In genomic region chr3:23917904-23918303, GRCh38 we compare ENCODE assay signal across 8 cellular contexts. TPM values are rescaled to one million over a fixed set of nuclear protein-coding genes. Genes with fewer than 3 reads are reported as not detected.
DNase-seq lines count a peak whose midpoint lies in the region; ATAC-seq, FAIRE-seq and TF ChIP-seq lines count a peak whose summit lies in the region.
"Not testable (repeated sequence)": the region's sequence is repeated elsewhere in the genome, so short reads cannot be mapped to it uniquely, and the experiment has no call there.

No MANE protein-coding gene starts in this region.

- dilution Hi-C loops in endothelial cell of umbilical vein (cut with MboI; ENCODE audit: extremely low pct_ligation_motif_present, low sequenced_read_pairs); keratinocyte (cut with MboI; ENCODE audit: extremely low pct_ligation_motif_present, low sequenced_read_pairs): not testable (repeated sequence)

- 0 to 5% (median 2%) methylated on average over 11 to 13 of the region's 13 CpGs for WGBS in adrenal gland, 4 donors

- CTCF ChIA-PET in T-cell (lab: Charles Lee) (interaction anchor here (0.6 to 1.2 kb wide), 2 partner anchors 27 to 84 kb away, joined by 3 read pairs; no protein-coding TSS in a partner anchor), endothelial cell of umbilical vein (lab: Charles Lee) (interaction anchor here (2.1 kb wide), 1 partner anchor 84 kb away, joined by 13 read pairs; no protein-coding TSS in a partner anchor)

- not testable (repeated sequence) for H3K27me3 Mint-ChIP-seq in T-cell; nephron progenitor cell (ENCODE audit: low read depth, poor library complexity); stimulated activated naive B cell treated with anti-CD40 and anti-IgM and Interleukin-4, amounts not matched to agents 10 μg/mL and 1 μg/mL and 100 μg/mL, for 72 hours

- not testable (repeated sequence) for BruUV-seq in endothelial cell of umbilical vein (replicated peaks; lab: Mats Ljungman, UMichigan)

- not testable (repeated sequence) for H4K20me1 ChIP-seq in endothelial cell of umbilical vein (replicated peaks; ENCODE audit: control insufficient read depth, extremely low read depth, insufficient read depth, low read length)
- peaks cover 17% of the 10 kb centered on the region for H4K20me1 ChIP-seq in keratinocyte (ENCODE audit: control insufficient read depth, extremely low read depth, insufficient read depth, low read length)

- H3K9me1 ChIP-seq in endothelial cell of umbilical vein (replicated peaks; ENCODE audit: control insufficient read depth, extremely low read depth, insufficient read depth, low read length); keratinocyte (ENCODE audit: control insufficient read depth, extremely low read depth, insufficient read depth, low read length): not testable (repeated sequence)

- H3K36me3 Mint-ChIP-seq in T-cell (peaks cover 28% of the 10 kb centered on the region), nephron progenitor cell (ENCODE audit: low read depth) (peaks cover 56% of the 10 kb centered on the region)
- H3K36me3 Mint-ChIP-seq in stimulated activated naive B cell treated with anti-CD40 and anti-IgM and Interleukin-4, amounts not matched to agents 10 μg/mL and 1 μg/mL and 100 μg/mL, for 72 hours, result peaks cover 42 to 45% of the 10 kb centered on the region in 2 donors

- H3K4me3 ChIP-seq in AG10803 (ENCODE audit: low read length) (peak overlapping the region; percentile 99), HL-60 (replicated peaks; ENCODE audit: insufficient read depth, low read length) (peak overlapping the region; percentile 87), adrenal gland (peak overlapping the region in 2 of 4 donors; percentile 65 to 90), endothelial cell of umbilical vein (replicated peaks in 1 of 3; ENCODE audit: insufficient read depth in 1 of 3, low read depth in 1 of 3, low read length in 3 of 3) (peak overlapping the region; percentile 93 to 100 (median 98)), keratinocyte (ENCODE audit: control insufficient read depth in 2 of 3, extremely low read depth in 1 of 3, insufficient read depth in 2 of 3, low read depth in 1 of 3, low read length in 3 of 3) (peak overlapping the region; percentile 91 to 99 (median 96))

- H3K4me1 Mint-ChIP-seq in T-cell, result peaks cover 45 to 60% (median 48%) of the 10 kb centered on the region in 3 donors
- peaks cover 64% of the 10 kb centered on the region for H3K4me1 Mint-ChIP-seq in nephron progenitor cell
- H3K4me1 Mint-ChIP-seq in stimulated activated naive B cell treated with anti-CD40 and anti-IgM and Interleukin-4, amounts not matched to agents 10 μg/mL and 1 μg/mL and 100 μg/mL, for 72 hours, result peaks cover 26 to 57% of the 10 kb centered on the region in 2 donors

- not testable (repeated sequence) for H2AFZ ChIP-seq in endothelial cell of umbilical vein (ENCODE audit: low read depth, low read length); keratinocyte (ENCODE audit: control insufficient read depth, low read length)

- H3K9me3 Mint-ChIP-seq in T-cell; nephron progenitor cell; stimulated activated naive B cell treated with anti-CD40 and anti-IgM and Interleukin-4, amounts not matched to agents 10 μg/mL and 1 μg/mL and 100 μg/mL, for 72 hours: not testable (repeated sequence)

- peaks cover 0 to 30% of the 10 kb centered on the region in 2 donors for H3K36me3 ChIP-seq in adrenal gland (replicated peaks in 1 of 2)
- H3K36me3 ChIP-seq in endothelial cell of umbilical vein (ENCODE audit: control insufficient read depth in 2 of 2, extremely low read depth in 1 of 2, insufficient read depth in 2 of 2, low read length in 2 of 2), result peaks cover 9 to 11% of the 10 kb centered on the region in 2 experiments
- peaks cover 7 to 24% of the 10 kb centered on the region in 2 experiments for H3K36me3 ChIP-seq in keratinocyte (ENCODE audit: control insufficient read depth in 2 of 2, extremely low read depth in 1 of 2, insufficient read depth in 2 of 2, low read length in 2 of 2)

- TF ChIP-seq POLR2A in adrenal gland (IDR thresholded peaks at IDR 0.05); endothelial cell of umbilical vein (IDR thresholded peaks at IDR 0.05; ENCODE audit: low read depth, low read length): not testable (repeated sequence)

- not testable (repeated sequence) for FAIRE-seq in endothelial cell of umbilical vein (lab: Jason Lieb, UNC); keratinocyte (lab: Jason Lieb, UNC)

- H3K4me3 Mint-ChIP-seq in T-cell (peak overlapping the region; percentile 98 to 100 (median 99)), nephron progenitor cell (peak overlapping the region; percentile 100)
- H3K4me3 Mint-ChIP-seq in stimulated activated naive B cell treated with anti-CD40 and anti-IgM and Interleukin-4, amounts not matched to agents 10 μg/mL and 1 μg/mL and 100 μg/mL, for 72 hours, result peak overlapping the region; percentile 96 to 99

- H3K9ac ChIP-seq in endothelial cell of umbilical vein (replicated peaks; ENCODE audit: extremely low read depth, insufficient read depth, low read length) (peak overlapping the region; percentile 95), keratinocyte (ENCODE audit: control insufficient read depth, extremely low read depth, insufficient read depth, low read length) (peak overlapping the region; percentile 97)

- POLR2A ChIA-PET in T-cell (lab: Charles Lee) (interaction anchor here in 1 of 2 donors (1.1 to 1.8 kb wide), 6 partner anchors 11 to 40 kb away, joined by 3 to 15 read pairs (median 4); no protein-coding TSS in a partner anchor), endothelial cell of umbilical vein (lab: Charles Lee) (interaction anchor here (1.3 to 2.4 kb wide), 7 partner anchors 18 to 593 kb away, joined by 3 to 21 read pairs (median 13); no protein-coding TSS in a partner anchor)

- H3K79me2 ChIP-seq in endothelial cell of umbilical vein (ENCODE audit: control insufficient read depth, insufficient read depth, low read length) (peaks cover 23% of the 10 kb centered on the region), keratinocyte (ENCODE audit: control insufficient read depth, insufficient read depth, low read length) (peaks cover 30% of the 10 kb centered on the region)

- DNase-seq in AG10803 (ENCODE audit: low read depth); HL-60 (ENCODE audit: low read depth in 1 of 2, low spot score in 1 of 2); T-cell; endothelial cell of umbilical vein (ENCODE audit: low read depth, low spot score); keratinocyte (ENCODE audit: low read depth, low spot score); nephron progenitor cell; stimulated activated naive B cell treated with anti-CD40 and anti-IgM and Interleukin-4, amounts not matched to agents 10 μg/mL and 1 μg/mL and 100 μg/mL, for 72 hours: not testable (repeated sequence)
- DNase-seq in adrenal gland, result peak in 1 of 7 donors; percentile 10

- H3K27me3 ChIP-seq in HL-60 (ENCODE audit: insufficient read depth, poor library complexity, severe bottlenecking); adrenal gland; endothelial cell of umbilical vein (ENCODE audit: control insufficient read depth in 2 of 2, insufficient read depth in 2 of 2, low read length in 2 of 2); keratinocyte (ENCODE audit: control insufficient read depth, extremely low read depth, insufficient read depth, low read length): not testable (repeated sequence)

- H3K4me2 ChIP-seq in endothelial cell of umbilical vein (ENCODE audit: insufficient read depth, low read length) (peak overlapping the region; percentile 98), keratinocyte (ENCODE audit: control insufficient read depth, extremely low read depth, insufficient read depth, low read depth, low read length) (peak overlapping the region; percentile 97)

- not testable (repeated sequence) for H3K9me3 ChIP-seq in adrenal gland (replicated peaks in 1 of 3); endothelial cell of umbilical vein (replicated peaks; ENCODE audit: control insufficient read depth, insufficient read depth, low read length); keratinocyte (ENCODE audit: control insufficient read depth, low read depth, low read length)

- intact Hi-C loops in adrenal gland (cut with DNase I), result not testable (repeated sequence)
- intact Hi-C loops in endothelial cell of umbilical vein (cut with micrococcal nuclease), result loop anchor here (1.0 to 2.0 kb wide), 3 partner anchors 27 to 75 kb away; partner anchors contain the start of gene NR1D2

- H3K27ac ChIP-seq in HL-60 (replicated peaks), result peak overlapping the region; percentile 93
- H3K27ac ChIP-seq in adrenal gland, result peak overlapping the region in 4 of 5 donors; percentile 76 to 99 (median 96)
- peak overlapping the region; percentile 79 for H3K27ac ChIP-seq in endothelial cell of umbilical vein (ENCODE audit: insufficient read depth, low read depth, low read length)
- H3K27ac ChIP-seq in keratinocyte (ENCODE audit: control insufficient read depth, insufficient read depth, low read length), result peak overlapping the region; percentile 86

- H3K4me1 ChIP-seq in adrenal gland (replicated peaks in 1 of 2) (peaks cover 16 to 54% of the 10 kb centered on the region in 2 donors), endothelial cell of umbilical vein (ENCODE audit: control insufficient read depth, extremely low read depth, insufficient read depth, low read length) (peaks cover 17% of the 10 kb centered on the region), keratinocyte (ENCODE audit: control insufficient read depth, extremely low read depth, insufficient read depth, low read length) (peaks cover 16% of the 10 kb centered on the region)

- ATAC-seq in T-cell (replicated peaks in 1 of 4); stimulated activated naive B cell treated with anti-CD40 and anti-IgM and Interleukin-4, amounts not matched to agents 10 μg/mL and 1 μg/mL and 100 μg/mL, for 72 hours (replicated peaks): not testable (repeated sequence)

- TF ChIP-seq CTCF in AG10803 (conservative IDR thresholded peaks at IDR 0.05; ENCODE audit: low read length); HL-60 (IDR thresholded peaks at IDR 0.05; ENCODE audit: insufficient read depth, low read length); adrenal gland (IDR thresholded peaks at IDR 0.05); endothelial cell of umbilical vein (IDR thresholded peaks at IDR 0.05; ENCODE audit: extremely low read depth in 1 of 2, insufficient read depth in 1 of 2, low read depth in 1 of 2, low read length in 2 of 2); keratinocyte (optimal IDR thresholded peaks at IDR 0.05 in 1 of 3, IDR thresholded peaks at IDR 0.05 in 1 of 3, conservative IDR thresholded peaks at IDR 0.05 in 1 of 3; ENCODE audit: extremely low read depth in 1 of 3, insufficient read depth in 2 of 3, low read length in 3 of 3); nephron progenitor cell (IDR thresholded peaks at IDR 0.05): not testable (repeated sequence)

- peak overlapping the region; percentile 97 to 98 for H3K27ac Mint-ChIP-seq in T-cell
- H3K27ac Mint-ChIP-seq in nephron progenitor cell, result peak overlapping the region; percentile 100
- H3K27ac Mint-ChIP-seq in stimulated activated naive B cell treated with anti-CD40 and anti-IgM and Interleukin-4, amounts not matched to agents 10 μg/mL and 1 μg/mL and 100 μg/mL, for 72 hours, result peak overlapping the region; percentile 100

RNA-seq across cellular contexts. Expression of gene RPL15, which starts 1.0 kb away (rescaled TPM):
- total RNA-seq in T-cell (1,000 to 10,000 TPM; 1,997 to 2,171 (median 2,116) TPM), adrenal gland (1,000 to 10,000 TPM in 7 of 8 donors, 100 to 1,000 TPM in 1; 760 to 2,308 (median 1,655) TPM), endothelial cell of umbilical vein (1,872 and 1,901 TPM in 2 replicates)
- polyA plus RNA-seq in adrenal gland (1,000 to 10,000 TPM; 1,857 to 3,034 (median 1,896) TPM), endothelial cell of umbilical vein (5,377 and 5,777 TPM in 2 replicates), keratinocyte (3,052 to 3,406 TPM (median 3,375 TPM) in 3 replicates)
- 5,867 and 5,920 TPM in 2 replicates for polyA plus RNA-seq in endothelial cell of umbilical vein (2011; cell fraction: cytosol; rRNA removed)
- 1,424 and 1,737 TPM in 2 replicates for polyA plus RNA-seq in endothelial cell of umbilical vein (2011; cell fraction: nucleus; rRNA removed)
- polyA plus RNA-seq in endothelial cell of umbilical vein (2012), result 2,753 and 2,992 TPM in 2 replicates
- polyA minus RNA-seq in endothelial cell of umbilical vein (1,603 and 1,650 TPM in 2 replicates), keratinocyte (1,221 to 2,039 TPM (median 1,400 TPM) in 3 replicates)
- 1,144 TPM for polyA minus RNA-seq in endothelial cell of umbilical vein (2011; cell fraction: cytosol; rRNA and poly(A)+ RNA removed)
- polyA minus RNA-seq in endothelial cell of umbilical vein (2011; cell fraction: nucleus; rRNA and poly(A)+ RNA removed), result 244 and 285 TPM in 2 replicates
- polyA plus RNA-seq in keratinocyte (2011; ENCODE audit: low read depth), result 859 TPM
- polyA plus RNA-seq in keratinocyte (2011; cell fraction: cytosol; rRNA removed), result 3,790 and 4,140 TPM in 2 replicates
- 1,088 and 1,197 TPM in 2 replicates for polyA plus RNA-seq in keratinocyte (2011; cell fraction: nucleus; rRNA removed)
- 2,404 and 3,418 TPM in 2 replicates for polyA plus RNA-seq in keratinocyte (2012; ENCODE audit: low replicate concordance)
- polyA minus RNA-seq in keratinocyte (2011; cell fraction: cytosol; rRNA and poly(A)+ RNA removed), result 1,819 TPM
- polyA minus RNA-seq in keratinocyte (2011; cell fraction: nucleus; rRNA and poly(A)+ RNA removed), result 303 and 392 TPM in 2 replicates

RNA-seq across cellular contexts. Expression of gene NKIRAS1, which starts 1.1 kb away (rescaled TPM):
- total RNA-seq in T-cell (1 to 10 TPM; 2.2 to 4.1 (median 3.6) TPM), adrenal gland (10 to 100 TPM; 11.2 to 20.1 (median 15.1) TPM), endothelial cell of umbilical vein (2.8 and 2.9 TPM in 2 replicates)
- polyA plus RNA-seq in adrenal gland (10 to 100 TPM in 1 of 3 donors, 1 to 10 TPM in 2; 6.7 to 31.4 (median 8.0) TPM), endothelial cell of umbilical vein (1.5 and 2.2 TPM in 2 replicates), keratinocyte (6.4 to 10.7 TPM (median 7.8 TPM) in 3 replicates)
- 2.0 and 2.5 TPM in 2 replicates for polyA plus RNA-seq in endothelial cell of umbilical vein (2011; cell fraction: cytosol; rRNA removed)
- polyA plus RNA-seq in endothelial cell of umbilical vein (2011; cell fraction: nucleus; rRNA removed), result 2.1 and 3.3 TPM in 2 replicates
- 3.5 and 3.8 TPM in 2 replicates for polyA plus RNA-seq in endothelial cell of umbilical vein (2012)
- polyA minus RNA-seq in endothelial cell of umbilical vein (1.8 TPM in 2 replicates), keratinocyte (1.3 to 6.6 TPM (median 3.9 TPM) in 3 replicates)
- 3.3 TPM for polyA minus RNA-seq in endothelial cell of umbilical vein (2011; cell fraction: cytosol; rRNA and poly(A)+ RNA removed)
- polyA minus RNA-seq in endothelial cell of umbilical vein (2011; cell fraction: nucleus; rRNA and poly(A)+ RNA removed), result 2.9 and 3.0 TPM in 2 replicates
- 13.0 TPM for polyA plus RNA-seq in keratinocyte (2011; ENCODE audit: low read depth)
- polyA plus RNA-seq in keratinocyte (2011; cell fraction: cytosol; rRNA removed), result 7.3 and 12.8 TPM in 2 replicates
- polyA plus RNA-seq in keratinocyte (2011; cell fraction: nucleus; rRNA removed), result 8.1 and 12.8 TPM in 2 replicates
- 6.0 and 7.7 TPM in 2 replicates for polyA plus RNA-seq in keratinocyte (2012; ENCODE audit: low replicate concordance)
- polyA minus RNA-seq in keratinocyte (2011; cell fraction: cytosol; rRNA and poly(A)+ RNA removed), result 7.7 TPM
- 3.2 and 7.1 TPM in 2 replicates for polyA minus RNA-seq in keratinocyte (2011; cell fraction: nucleus; rRNA and poly(A)+ RNA removed)

RNA-seq across cellular contexts. Expression of gene NR1D2, which starts 27.2 kb away (rescaled TPM):
- total RNA-seq in T-cell (10 to 100 TPM; 44.4 to 96.7 (median 51.7) TPM), adrenal gland (10 to 100 TPM; 25.2 to 43.4 (median 37.7) TPM), endothelial cell of umbilical vein (14.6 and 15.7 TPM in 2 replicates)
- polyA plus RNA-seq in adrenal gland (10 to 100 TPM in 2 of 3 donors, 1 to 10 TPM in 1; 8.7 to 28.1 (median 13.4) TPM), endothelial cell of umbilical vein (3.7 and 4.3 TPM in 2 replicates), keratinocyte (3.8 to 10.3 TPM (median 8.7 TPM) in 3 replicates)
- 5.9 and 6.5 TPM in 2 replicates for polyA plus RNA-seq in endothelial cell of umbilical vein (2011; cell fraction: cytosol; rRNA removed)
- polyA plus RNA-seq in endothelial cell of umbilical vein (2011; cell fraction: nucleus; rRNA removed), result 11.7 and 13.0 TPM in 2 replicates
- 10.2 and 13.8 TPM in 2 replicates for polyA plus RNA-seq in endothelial cell of umbilical vein (2012)
- polyA minus RNA-seq in endothelial cell of umbilical vein (17.4 and 29.8 TPM in 2 replicates), keratinocyte (4.6 to 28.4 TPM (median 7.6 TPM) in 3 replicates)
- polyA minus RNA-seq in endothelial cell of umbilical vein (2011; cell fraction: cytosol; rRNA and poly(A)+ RNA removed), result 32.8 TPM
- polyA minus RNA-seq in endothelial cell of umbilical vein (2011; cell fraction: nucleus; rRNA and poly(A)+ RNA removed), result 28.8 and 35.8 TPM in 2 replicates
- polyA plus RNA-seq in keratinocyte (2011; ENCODE audit: low read depth), result 27.1 TPM
- 4.8 and 6.8 TPM in 2 replicates for polyA plus RNA-seq in keratinocyte (2011; cell fraction: cytosol; rRNA removed)
- polyA plus RNA-seq in keratinocyte (2011; cell fraction: nucleus; rRNA removed), result 4.8 and 6.0 TPM in 2 replicates
- 7.4 and 18.1 TPM in 2 replicates for polyA plus RNA-seq in keratinocyte (2012; ENCODE audit: low replicate concordance)
- polyA minus RNA-seq in keratinocyte (2011; cell fraction: cytosol; rRNA and poly(A)+ RNA removed), result 13.6 TPM
- 5.4 and 16.9 TPM in 2 replicates for polyA minus RNA-seq in keratinocyte (2011; cell fraction: nucleus; rRNA and poly(A)+ RNA removed)
